In the genomic region with DNA sequence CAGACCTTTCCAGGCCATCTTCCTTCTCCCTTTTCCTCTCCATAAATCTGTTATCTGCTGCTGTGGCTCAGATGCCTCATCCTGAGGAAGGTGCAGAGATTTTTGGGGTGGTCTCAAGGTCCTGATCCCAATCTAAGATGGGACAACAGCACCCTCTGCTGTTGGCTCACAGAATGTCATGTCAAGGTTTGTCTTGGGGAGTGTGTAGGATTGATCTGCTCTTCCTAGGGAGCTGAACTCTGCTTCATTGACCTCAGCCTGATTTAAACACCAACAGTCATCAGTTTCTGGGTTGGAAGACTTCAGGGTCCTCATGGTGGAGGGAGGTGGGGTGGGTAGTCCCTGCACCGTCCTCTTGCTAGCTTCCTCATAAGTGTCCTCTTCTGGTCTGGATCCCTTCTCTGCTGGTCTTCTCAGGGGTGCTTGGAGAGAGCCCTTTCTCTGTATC, we compare ENCODE assay signal across 8 cellular contexts.
DNase-seq lines count a peak whose midpoint lies in the region; ATAC-seq and TF ChIP-seq lines count a peak whose summit lies in the region.

No MANE protein-coding gene starts in this region.

- H3K9me3 ChIP-seq in SJCRH30 (replicated peaks) (no peaks in the 10 kb centered on the region), uterus (no peaks in the 10 kb centered on the region)

- no peak for ATAC-seq in HG03175 (IDR thresholded peaks at IDR 0.05; ENCODE audit: unreplicated experiment)

- no peak overlapping the region for H3K27ac ChIP-seq in SJCRH30
- peak overlapping the region; percentile 92 to 97 for H3K27ac ChIP-seq in uterus

- H3K36me3 Mint-ChIP-seq in HFFc6 (ENCODE audit: low read depth), result peaks cover 51% of the 10 kb centered on the region
- no peaks in the 10 kb centered on the region for H3K36me3 Mint-ChIP-seq in glutamatergic neuron (ENCODE audit: unreplicated experiment)

- DNase-seq in CD1c-positive myeloid dendritic cell (ENCODE audit: extremely low spot score), result peak; percentile 58
- DNase-seq in HFFc6, result no peak
- DNase-seq in SJCRH30, result peak; percentile 51 to 90
- DNase-seq in activated naive CD4-positive, alpha-beta T cell treated with Interleukin-2 at 50 U/mL for 16 hours, result peak; percentile 65
- peak; percentile 79 for DNase-seq in glutamatergic neuron
- DNase-seq in posterior cingulate gyrus, result peak in 8 of 10 donors; percentile 15 to 90 (median 69)
- DNase-seq in uterus, result peak; percentile 64 to 70

- H3K9me3 Mint-ChIP-seq in HFFc6 (no peaks in the 10 kb centered on the region), glutamatergic neuron (ENCODE audit: unreplicated experiment) (peaks cover 2% of the 10 kb centered on the region)

- TF ChIP-seq CTCF in HFFc6 (IDR thresholded peaks at IDR 0.05) (peak; percentile 92), glutamatergic neuron (IDR thresholded peaks at IDR 0.05; ENCODE audit: partially characterized antibody, unreplicated experiment) (peak; percentile 93), uterus (IDR thresholded peaks at IDR 0.05) (peak; percentile 71 to 95 (median 87))

- intact Hi-C loops in posterior cingulate gyrus (cut with DNase I) (loop anchor here (1.0 to 5.0 kb wide), 3 partner anchors 77 to 355 kb away; no protein-coding TSS in a partner anchor), uterus (cut with DNase I; ENCODE audit: low total_unique reads) (loop anchor here (2.0 kb wide), 1 partner anchor 197 kb away; no protein-coding TSS in a partner anchor)

- H3K4me1 Mint-ChIP-seq in HFFc6 (ENCODE audit: low read depth) (peaks cover 27% of the 10 kb centered on the region), glutamatergic neuron (ENCODE audit: low read depth, unreplicated experiment) (no peaks in the 10 kb centered on the region)

- H3K27me3 ChIP-seq in SJCRH30, result no peaks in the 10 kb centered on the region
- no peaks in the 10 kb centered on the region for H3K27me3 ChIP-seq in uterus

- TF ChIP-seq POLR2A in uterus (IDR thresholded peaks at IDR 0.05), result no peak

- no peak overlapping the region for H3K4me3 Mint-ChIP-seq in HFFc6
- H3K4me3 Mint-ChIP-seq in glutamatergic neuron (ENCODE audit: unreplicated experiment), result no peak overlapping the region

- H3K36me3 ChIP-seq in SJCRH30 (no peaks in the 10 kb centered on the region; the same call in 1 of the 2 replicates), uterus (no peaks in the 10 kb centered on the region)

- H3K27ac Mint-ChIP-seq in HFFc6 (peak overlapping the region; percentile 50), glutamatergic neuron (ENCODE audit: unreplicated experiment) (no peak overlapping the region)

- H3K4me1 ChIP-seq in SJCRH30 (no peaks in the 10 kb centered on the region), uterus (peaks cover 7 to 9% of the 10 kb centered on the region in 2 donors)

- H3K27me3 Mint-ChIP-seq in HFFc6 (ENCODE audit: insufficient read depth) (peaks cover 6% of the 10 kb centered on the region), glutamatergic neuron (ENCODE audit: unreplicated experiment) (peaks cover 3% of the 10 kb centered on the region)

- H3K4me3 ChIP-seq in SJCRH30 (no peak overlapping the region), uterus (no peak overlapping the region)
